In genomic region chr12:128586630-128587029, GRCh38 we compare ENCODE assay signal across 19 cellular contexts.
DNase-seq lines count a peak whose midpoint lies in the region; ATAC-seq, FAIRE-seq and TF ChIP-seq lines count a peak whose summit lies in the region.
"Had no signal": no experiment of that assay in that cellular context is flagged by ENCODE, and none has a peak within 500 bp of the region (broad histone marks: within the 10 kb centered on the region; RNA-seq: fewer than 3 reads in every experiment).

No MANE protein-coding gene starts in this region.

- H3K56ac ChIP-seq in H1 (replicated peaks; ENCODE audit: insufficient read length, low read depth, low read length): no peak overlapping the region

- H3K4ac ChIP-seq in H1 (replicated peaks; ENCODE audit: insufficient read length, low read depth, low read length): no peak overlapping the region

- no peak for FAIRE-seq in H1 (lab: Jason Lieb, UNC)
- FAIRE-seq: GM12878, GM19239 had no signal

- H3K36me3 ChIP-seq in H1 (ENCODE audit: control insufficient read depth in 2 of 4, insufficient read depth in 4 of 4, low read length in 3 of 4): no peaks in the 10 kb centered on the region

- 80% methylated on average over 7 of the region's 7 CpGs; no CpG with 5 or more reads in 1 of the 2 experiments for WGBS in H1 (ENCODE audit: extremely low coverage in 1 of 2, insufficient coverage in 1 of 2, insufficient read length in 1 of 2, insufficient replicate concordance in 2 of 2, low coverage in 1 of 2, low lambda C conversion rate in 2 of 2, missing lambda C conversion rate in 1 of 2), 2 experiments

- no peak overlapping the region for H3K4me2 ChIP-seq in H1 (ENCODE audit: insufficient read depth in 1 of 2, low read depth in 2 of 2, low read length in 2 of 2)

- no peaks in the 10 kb centered on the region for H3K27me3 Mint-ChIP-seq in stimulated activated naive CD8-positive, alpha-beta T cell treated with anti-CD3 and anti-CD28 coated beads, Interleukin-15, amount 100 ng/mL, for 72 hours
- H3K27me3 Mint-ChIP-seq: B cell had no signal

- DNase-seq in NCI-H510A treated with DMSO at 0.1 percent for 48 hours (lab: John Stamatoyannopoulos, UW) (peak; percentile 6), NCI-H510A (lab: John Stamatoyannopoulos, UW) (no peak), NCI-H69 (lab: John Stamatoyannopoulos, UW) (peak; percentile 72), H1 (ENCODE audit: low read depth in 1 of 2, low spot score in 2 of 2) (no peak), pons (ENCODE audit: low spot score) (peak; percentile 9), epidermal melanocyte (ENCODE audit: insufficient read length, low spot score) (no peak)
- no peak for DNase-seq in stimulated activated naive CD8-positive, alpha-beta T cell treated with anti-CD3 and anti-CD28 coated beads, Interleukin-15, amount 100 ng/mL, for 72 hours
- DNase-seq: COR-L47, DMS153, GOT3, MM.1S, NCI-H1092, NCI-H1694, NCI-H524 treated with DMSO at 0.1 percent for 48 hours had no signal

- H3K4me3 ChIP-seq in H1 (ENCODE audit: extremely low read depth in 1 of 4, insufficient read depth in 2 of 4, low read depth in 3 of 4, low read length in 4 of 4): no peak overlapping the region
- H3K4me3 ChIP-seq: GM12878 had no signal

- H3K9ac ChIP-seq in H1 (replicated peaks in 1 of 4; ENCODE audit: extremely low read depth in 1 of 4, low read depth in 3 of 4, low read length in 3 of 4): no peak overlapping the region

- no peak overlapping the region for H3K27ac ChIP-seq in H1 (ENCODE audit: low read depth, low read length)
- H3K27ac ChIP-seq: 22Rv1 had no signal

- TF ChIP-seq POLR2A in H1 (IDR thresholded peaks at IDR 0.05; ENCODE audit: control extremely low read depth in 1 of 2, low read depth in 2 of 2, low read length in 2 of 2): no peak

- H4K8ac ChIP-seq in H1 (ENCODE audit: extremely low read depth, insufficient read depth, low read length): no peak overlapping the region

- no peak overlapping the region for H3K18ac ChIP-seq in H1 (ENCODE audit: extremely low read depth, low read length)

- peaks cover 0 to 3% (median 0%) of the 10 kb centered on the region in 4 experiments; a peak in 1 of 7 replicates for H3K4me1 ChIP-seq in H1 (replicated peaks in 1 of 4; ENCODE audit: control insufficient read depth in 3 of 4, insufficient read depth in 4 of 4, low read length in 3 of 4)

- no peaks in the 10 kb centered on the region for H3K9me3 Mint-ChIP-seq in stimulated activated naive CD8-positive, alpha-beta T cell treated with anti-CD3 and anti-CD28 coated beads, Interleukin-15, amount 100 ng/mL, for 72 hours

- H2BK20ac ChIP-seq in H1 (ENCODE audit: low read length): no peak overlapping the region

- H3K79me1 ChIP-seq in H1 (ENCODE audit: low read depth, low read length): no peaks in the 10 kb centered on the region

- ATAC-seq in stimulated activated naive CD8-positive, alpha-beta T cell treated with anti-CD3 and anti-CD28 coated beads, Interleukin-15, amount 100 ng/mL, for 72 hours: no peak
- no peak for ATAC-seq in HG02798 (IDR thresholded peaks at IDR 0.05; ENCODE audit: poor library complexity, unreplicated experiment)
- ATAC-seq: GM12878 had no signal

- no peaks in the 10 kb centered on the region; a peak in 1 of 4 replicates for H3K9me3 ChIP-seq in H1 (ENCODE audit: insufficient read depth in 2 of 2, low read depth in 1 of 2, low read length in 1 of 2)

- no peak overlapping the region for H2BK12ac ChIP-seq in H1 (ENCODE audit: low read depth, low read length)

- H3K14ac ChIP-seq in H1 (ENCODE audit: insufficient read length): no peak overlapping the region

- H2BK15ac ChIP-seq in H1 (ENCODE audit: low read length): no peak overlapping the region

- no peak overlapping the region for H3K4me3 Mint-ChIP-seq in stimulated activated naive CD8-positive, alpha-beta T cell treated with anti-CD3 and anti-CD28 coated beads, Interleukin-15, amount 100 ng/mL, for 72 hours
- H3K4me3 Mint-ChIP-seq: B cell had no signal

- no peak for TF ChIP-seq EP300 in H1 (IDR thresholded peaks at IDR 0.05; ENCODE audit: borderline replicate concordance in 1 of 2, low read depth in 2 of 2, low read length in 2 of 2)

- H2BK120ac ChIP-seq in H1 (replicated peaks; ENCODE audit: low read depth, low read length): no peak overlapping the region

- H4K91ac ChIP-seq in H1 (replicated peaks; ENCODE audit: insufficient read length, low read length): no peak overlapping the region

- H2AFZ ChIP-seq in H1 (ENCODE audit: low read length): peak overlapping the region; percentile 19; the same call in 1 of the 2 replicates

- H3K79me2 ChIP-seq in H1 (ENCODE audit: control insufficient read depth in 1 of 2, insufficient read depth in 2 of 2, low read length in 2 of 2): no peaks in the 10 kb centered on the region

- no peak overlapping the region for H4K5ac ChIP-seq in H1 (ENCODE audit: insufficient read length, low read depth, low read length)

- no peak overlapping the region for H3K23ac ChIP-seq in H1 (ENCODE audit: insufficient read length)

- TF ChIP-seq CTCF in H1 (IDR thresholded peaks at IDR 0.05; ENCODE audit: control extremely low read depth in 1 of 3, insufficient read depth in 1 of 3, low read depth in 1 of 3, low read length in 3 of 3): no peak

- H3K4me1 Mint-ChIP-seq in stimulated activated naive CD8-positive, alpha-beta T cell treated with anti-CD3 and anti-CD28 coated beads, Interleukin-15, amount 100 ng/mL, for 72 hours: no peaks in the 10 kb centered on the region
- H3K4me1 Mint-ChIP-seq: B cell had no signal

- no peak overlapping the region for H3K27ac Mint-ChIP-seq in stimulated activated naive CD8-positive, alpha-beta T cell treated with anti-CD3 and anti-CD28 coated beads, Interleukin-15, amount 100 ng/mL, for 72 hours
- H3K27ac Mint-ChIP-seq: B cell had no signal

- H3K27me3 ChIP-seq in H1 (replicated peaks in 1 of 4; ENCODE audit: control insufficient read depth in 3 of 4, extremely low read depth in 1 of 4, insufficient read depth in 3 of 4, low read length in 3 of 4): no peaks in the 10 kb centered on the region; a peak in 2 of 7 replicates

- no peak overlapping the region for H2BK5ac ChIP-seq in H1 (ENCODE audit: low read depth, low read length)

- H4K20me1 ChIP-seq in H1 (replicated peaks in 1 of 2; ENCODE audit: control insufficient read depth in 1 of 2, insufficient read depth in 2 of 2, low read length in 2 of 2): no peaks in the 10 kb centered on the region

- POLR2A ChIA-PET in H1 (lab: Charles Lee; ENCODE audit: partially characterized antibody): no interaction called here

- H2AK5ac ChIP-seq in H1 (ENCODE audit: low read depth, low read length): no peak overlapping the region

- CTCF ChIA-PET in H1 (lab: Charles Lee; ENCODE audit: partially characterized antibody): interaction anchor here (0.9 to 1.6 kb wide), 2 partner anchors 12 to 58 kb away, joined by 3 read pairs; no protein-coding TSS in a partner anchor

- TF ChIP-seq RAD21 in H1 (IDR thresholded peaks at IDR 0.05 in 1 of 2, conservative IDR thresholded peaks at IDR 0.05 in 1 of 2; ENCODE audit: low read depth in 2 of 2, low read length in 2 of 2): no peak

- H3K23me2 ChIP-seq in H1 (ENCODE audit: low read depth, low read length): no peaks in the 10 kb centered on the region

TF ChIP-seq in H1, 55 proteins besides CTCF, POLR2A, EP300 and RAD21 (continues in another document):
- TF ChIP-seq, protein P1, sequence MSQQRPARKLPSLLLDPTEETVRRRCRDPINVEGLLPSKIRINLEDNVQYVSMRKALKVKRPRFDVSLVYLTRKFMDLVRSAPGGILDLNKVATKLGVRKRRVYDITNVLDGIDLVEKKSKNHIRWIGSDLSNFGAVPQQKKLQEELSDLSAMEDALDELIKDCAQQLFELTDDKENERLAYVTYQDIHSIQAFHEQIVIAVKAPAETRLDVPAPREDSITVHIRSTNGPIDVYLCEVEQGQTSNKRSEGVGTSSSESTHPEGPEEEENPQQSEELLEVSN (IDR thresholded peaks at IDR 0.05): no peak
- TF ChIP-seq, protein P2, sequence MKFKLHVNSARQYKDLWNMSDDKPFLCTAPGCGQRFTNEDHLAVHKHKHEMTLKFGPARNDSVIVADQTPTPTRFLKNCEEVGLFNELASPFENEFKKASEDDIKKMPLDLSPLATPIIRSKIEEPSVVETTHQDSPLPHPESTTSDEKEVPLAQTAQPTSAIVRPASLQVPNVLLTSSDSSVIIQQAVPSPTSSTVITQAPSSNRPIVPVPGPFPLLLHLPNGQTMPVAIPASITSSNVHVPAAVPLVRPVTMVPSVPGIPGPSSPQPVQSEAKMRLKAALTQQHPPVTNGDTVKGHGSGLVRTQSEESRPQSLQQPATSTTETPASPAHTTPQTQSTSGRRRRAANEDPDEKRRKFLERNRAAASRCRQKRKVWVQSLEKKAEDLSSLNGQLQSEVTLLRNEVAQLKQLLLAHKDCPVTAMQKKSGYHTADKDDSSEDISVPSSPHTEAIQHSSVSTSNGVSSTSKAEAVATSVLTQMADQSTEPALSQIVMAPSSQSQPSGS (IDR thresholded peaks at IDR 0.05; ENCODE audit: low read length): no peak
- TF ChIP-seq SP1 (IDR thresholded peaks at IDR 0.05; ENCODE audit: low read depth, low read length): no peak
- TF ChIP-seq TCF12 (IDR thresholded peaks at IDR 0.05; ENCODE audit: low read depth, low read length): no peak
- no peak for TF ChIP-seq SAP30 (IDR thresholded peaks at IDR 0.05; ENCODE audit: insufficient read depth, insufficient replicate concordance, low read length)
- TF ChIP-seq MAFK (IDR thresholded peaks at IDR 0.05; ENCODE audit: low read depth, low read length): no peak
- TF ChIP-seq POLR2AphosphoS5 (IDR thresholded peaks at IDR 0.05; ENCODE audit: low read depth, low read length): no peak
- no peak for TF ChIP-seq NRF1 (IDR thresholded peaks at IDR 0.05; ENCODE audit: low read depth, low read length)
- TF ChIP-seq FOSL1 (IDR thresholded peaks at IDR 0.05; ENCODE audit: insufficient read depth, low read depth, low read length): no peak
- TF ChIP-seq SUZ12 (IDR thresholded peaks at IDR 0.05; ENCODE audit: low read length): no peak
- no peak for TF ChIP-seq SIN3A (conservative IDR thresholded peaks at IDR 0.05 in 1 of 2, IDR thresholded peaks at IDR 0.05 in 1 of 2; ENCODE audit: low read depth in 1 of 2, low read length in 2 of 2)
- TF ChIP-seq RBBP5 (IDR thresholded peaks at IDR 0.05; ENCODE audit: borderline replicate concordance, low read depth, low read length): no peak
- TF ChIP-seq RXRA (IDR thresholded peaks at IDR 0.05; ENCODE audit: insufficient read depth, low read depth, low read length): no peak
- TF ChIP-seq TAF7 (optimal IDR thresholded peaks at IDR 0.05; ENCODE audit: borderline replicate concordance, low read depth, low read length): no peak
- TF ChIP-seq SP2 (IDR thresholded peaks at IDR 0.05; ENCODE audit: low read length): no peak
- no peak for TF ChIP-seq PHF8 (conservative IDR thresholded peaks at IDR 0.05; ENCODE audit: low read depth, low read length)
- no peak for TF ChIP-seq ATF3 (IDR thresholded peaks at IDR 0.05; ENCODE audit: insufficient read depth, low read depth, low read length)
- no peak for TF ChIP-seq JUND (IDR thresholded peaks at IDR 0.05; ENCODE audit: low read length)

Comparison
In these comparisons a context has a peak if more than half of its experiments do, and no peak if none do; other contexts are left out.
1. DNase-seq: peak in NCI-H510A treated with DMSO at 0.1 percent for 48 hours (single experiment), NCI-H69 (single experiment) and pons (single experiment); none in NCI-H510A (single experiment), H1 (0 of 2), epidermal melanocyte (single experiment) and stimulated activated naive CD8-positive, alpha-beta T cell treated with anti-CD3 and anti-CD28 coated beads, Interleukin-15, amount 100 ng/mL, for 72 hours (0 of 2).